In genomic region chr16:11409398-11409797, GRCh38 we compare ENCODE assay signal across 18 cellular contexts.
DNase-seq lines count a peak whose midpoint lies in the region; ATAC-seq, FAIRE-seq and TF ChIP-seq lines count a peak whose summit lies in the region.
"Had no signal": no experiment of that assay in that cellular context is flagged by ENCODE, and none has a peak within 500 bp of the region (broad histone marks: within the 10 kb centered on the region; RNA-seq: fewer than 3 reads in every experiment).

No MANE protein-coding gene starts in this region.

- H3K27ac Mint-ChIP-seq in CD4-positive, alpha-beta T cell, result no peak overlapping the region
- no peak overlapping the region for H3K27ac Mint-ChIP-seq in effector memory CD8-positive, alpha-beta T cell
- H3K27ac Mint-ChIP-seq: HFFc6 had no signal

- no peaks in the 10 kb centered on the region for H3K9me3 Mint-ChIP-seq in CD4-positive, alpha-beta T cell
- H3K9me3 Mint-ChIP-seq in effector memory CD8-positive, alpha-beta T cell, result no peaks in the 10 kb centered on the region
- H3K9me3 Mint-ChIP-seq: HFFc6 had no signal

- no peak for TF ChIP-seq POLR2A in transverse colon (IDR thresholded peaks at IDR 0.05)

- peak; percentile 23 for FAIRE-seq in endometrium (lab: Jason Lieb, UNC)
- FAIRE-seq: GM12892, H1 had no signal

- H3K36me3 Mint-ChIP-seq in CD4-positive, alpha-beta T cell (ENCODE audit: low read depth), result no peaks in the 10 kb centered on the region
- H3K36me3 Mint-ChIP-seq in effector memory CD8-positive, alpha-beta T cell (ENCODE audit: insufficient read depth), result no peaks in the 10 kb centered on the region

- H3K4me1 ChIP-seq in HEK293 (ENCODE audit: control insufficient read depth, insufficient read depth, low read length) (no peaks in the 10 kb centered on the region), transverse colon (no peaks in the 10 kb centered on the region), ascending aorta (peaks cover 3 to 19% of the 10 kb centered on the region in 2 donors)

- DNase-seq in fibroblast of villous mesenchyme (ENCODE audit: low read depth) (peak; percentile 28), transverse colon (no peak), ascending aorta (ENCODE audit: low spot score in 2 of 2) (no peak)
- no peak for DNase-seq in CD4-positive, alpha-beta T cell
- DNase-seq in effector memory CD8-positive, alpha-beta T cell, result no peak
- DNase-seq: C1 segment of cervical spinal cord, DMS 273 treated with DMSO at 0.1 percent for 48 hours, HFFc6, KG1, NCI-H146, NCI-H2081 treated with DMSO at 0.1 percent for 48 hours, NCI-H2227 treated with DMSO at 0.1 percent for 48 hours, NCI-H524 had no signal

- CTCF ChIA-PET in HEK293 (lab: Yijun Ruan, JAX), result interaction anchor here (0.6 to 3.6 kb wide), 9 partner anchors 8 to 306 kb away, joined by 3 to 32 read pairs (median 3); no protein-coding TSS in a partner anchor
- CTCF ChIA-PET in CD4-positive, alpha-beta T cell (lab: Charles Lee), result no interaction called here

- no peak for TF ChIP-seq EP300 in transverse colon (IDR thresholded peaks at IDR 0.05; ENCODE audit: low read depth)

- no peak overlapping the region for H3K4me3 Mint-ChIP-seq in CD4-positive, alpha-beta T cell
- no peak overlapping the region for H3K4me3 Mint-ChIP-seq in effector memory CD8-positive, alpha-beta T cell
- H3K4me3 Mint-ChIP-seq: HFFc6 had no signal

- H3K4me3 ChIP-seq in HEK293 (ENCODE audit: low read depth, low read length) (no peak overlapping the region), fibroblast of villous mesenchyme (ENCODE audit: low read depth, low read length) (no peak overlapping the region), transverse colon (no peak overlapping the region), ascending aorta (no peak overlapping the region)

- H3K27me3 ChIP-seq in transverse colon, result no peaks in the 10 kb centered on the region
- H3K27me3 ChIP-seq in CD4-positive, alpha-beta T cell (ENCODE audit: control insufficient read depth, insufficient read depth, low read length), result no peaks in the 10 kb centered on the region
- H3K27me3 ChIP-seq in ascending aorta, result no peaks in the 10 kb centered on the region

- TF ChIP-seq CTCF in HEK293 (tag by site-specific recombination; IDR thresholded peaks at IDR 0.05) (no peak), fibroblast of villous mesenchyme (IDR thresholded peaks at IDR 0.05; ENCODE audit: insufficient read depth, low read depth, low read length) (no peak), transverse colon (IDR thresholded peaks at IDR 0.05) (no peak), ascending aorta (IDR thresholded peaks at IDR 0.05) (no peak)
- no peak for TF ChIP-seq CTCF in CD4-positive, alpha-beta T cell (IDR thresholded peaks at IDR 0.05)

- intact Hi-C loops in transverse colon (cut with DNase I; ENCODE audit: low total_unique reads) (no loop called here), ascending aorta (cut with DNase I) (loop anchor here (5.0 kb wide), 2 partner anchors 123 to 447 kb away; no protein-coding TSS in a partner anchor)
- intact Hi-C loops in CD4-positive, alpha-beta T cell (cut with DNase I, micrococcal nuclease), result loop anchor here (2.0 to 10.0 kb wide), 4 partner anchors 123 to 657 kb away; no protein-coding TSS in a partner anchor

- H3K9me3 ChIP-seq in HEK293 (ENCODE audit: control insufficient read depth, insufficient read depth, low read depth, low read length) (no peaks in the 10 kb centered on the region), transverse colon (no peaks in the 10 kb centered on the region), ascending aorta (no peaks in the 10 kb centered on the region)
- no peaks in the 10 kb centered on the region for H3K9me3 ChIP-seq in CD4-positive, alpha-beta T cell (ENCODE audit: control insufficient read depth, low read length)

- in situ Hi-C loops in transverse colon (cut with MboI; ENCODE audit: low pct_ligation_motif_present in 1 of 4, low pct_unique_long_range_greater_than_20kb in 1 of 4, low sequenced_read_pairs in 3 of 4), result loop anchor here in 3 of 4 donors (10.0 to 25.0 kb wide), 5 partner anchors 115 to 405 kb away; a partner anchor contains a TSS

- H3K27ac ChIP-seq in HEK293 (ENCODE audit: extremely low read depth, low read depth, low read length) (no peak overlapping the region), transverse colon (no peak overlapping the region), ascending aorta (no peak overlapping the region)
- H3K27ac ChIP-seq in CD4-positive, alpha-beta T cell (ENCODE audit: low read depth, low read length), result no peak overlapping the region

- H3K36me3 ChIP-seq in HEK293 (ENCODE audit: control insufficient read depth in 2 of 2, insufficient read depth in 1 of 2, low read length in 2 of 2) (no peaks in the 10 kb centered on the region), transverse colon (no peaks in the 10 kb centered on the region), ascending aorta (no peaks in the 10 kb centered on the region)

- H3K4me1 Mint-ChIP-seq in CD4-positive, alpha-beta T cell (ENCODE audit: low read depth), result no peaks in the 10 kb centered on the region
- H3K4me1 Mint-ChIP-seq in effector memory CD8-positive, alpha-beta T cell (ENCODE audit: low read depth in 2 of 2), result peaks cover 0 to 1% of the 10 kb centered on the region in 2 donors

- WGBS in transverse colon (ENCODE audit: low coverage in 1 of 2), 2 donors, result 69 to 71% methylated on average over 6 of the region's 6 CpGs

- POLR2A ChIA-PET in HEK293 (lab: Yijun Ruan, JAX), result no interaction called here
- POLR2A ChIA-PET in CD4-positive, alpha-beta T cell (lab: Charles Lee), result no interaction called here

- no peak for ATAC-seq in CD4-positive, alpha-beta T cell (ENCODE audit: poor library complexity)
- no peak for ATAC-seq in effector memory CD8-positive, alpha-beta T cell (replicated peaks)
- ATAC-seq: Panc1 had no signal

- H3K27me3 Mint-ChIP-seq in CD4-positive, alpha-beta T cell, result no peaks in the 10 kb centered on the region
- peaks cover 0 to 6% of the 10 kb centered on the region in 2 donors for H3K27me3 Mint-ChIP-seq in effector memory CD8-positive, alpha-beta T cell

TF ChIP-seq in HEK293, 187 proteins besides CTCF, POLR2A, EP300 and RAD21:
- no peak for TF ChIP-seq ZNF2 (tag by site-specific recombination; IDR thresholded peaks at IDR 0.05)
- peak; percentile 64 for TF ChIP-seq PRDM6 (tag by site-specific recombination; IDR thresholded peaks at IDR 0.05)
